20 cellular contexts compared by ENCODE assay signal in genomic region chr2:100628506-100628905, GRCh38.
"Had no signal": no experiment of that assay in that cellular context is flagged by ENCODE, and none has a peak within 500 bp of the region (broad histone marks: within the 10 kb centered on the region; RNA-seq: fewer than 3 reads in every experiment).

No MANE protein-coding gene starts in this region.

- H3K27ac Mint-ChIP-seq: natural killer cell treated with Interleukin-12 subunit alpha and Interleukin-12 subunit beta and Interleukin-15 and Interleukin-18, amount 100 ng/mL, for 72 hours; stimulated activated naive B cell treated with anti-CD40 and anti-IgM and Interleukin-4, amounts not matched to agents 10 μg/mL and 1 μg/mL and 100 μg/mL, for 72 hours had no signal

- H3K4me3 ChIP-seq: gastrocnemius medialis, heart right ventricle, spleen, testis, tibial nerve, upper lobe of right lung had no signal

- ATAC-seq: esophagus mucosa; gastrocnemius medialis; natural killer cell treated with Interleukin-12 subunit alpha and Interleukin-12 subunit beta and Interleukin-15 and Interleukin-18, amount 100 ng/mL, for 72 hours; sciatic nerve; stimulated activated naive B cell treated with anti-CD40 and anti-IgM and Interleukin-4, amounts not matched to agents 10 μg/mL and 1 μg/mL and 100 μg/mL, for 72 hours; stimulated activated naive CD8-positive, alpha-beta T cell treated with anti-CD3 and anti-CD28 coated beads, Interleukin-15, amount 100 ng/mL, for 72 hours; upper lobe of right lung had no signal

- H3K9me3 ChIP-seq: gastrocnemius medialis, heart right ventricle, neutrophil, spleen, testis, tibial nerve, upper lobe of right lung had no signal

- H3K9me3 Mint-ChIP-seq: natural killer cell treated with Interleukin-12 subunit alpha and Interleukin-12 subunit beta and Interleukin-15 and Interleukin-18, amount 100 ng/mL, for 72 hours; stimulated activated naive B cell treated with anti-CD40 and anti-IgM and Interleukin-4, amounts not matched to agents 10 μg/mL and 1 μg/mL and 100 μg/mL, for 72 hours; stimulated activated naive CD8-positive, alpha-beta T cell treated with anti-CD3 and anti-CD28 coated beads, Interleukin-15, amount 100 ng/mL, for 72 hours had no signal

- H3K36me3 ChIP-seq: gastrocnemius medialis, heart right ventricle, neutrophil, spleen, tibial nerve, upper lobe of right lung had no signal

- H3K4me3 Mint-ChIP-seq: natural killer cell treated with Interleukin-12 subunit alpha and Interleukin-12 subunit beta and Interleukin-15 and Interleukin-18, amount 100 ng/mL, for 72 hours; stimulated activated naive B cell treated with anti-CD40 and anti-IgM and Interleukin-4, amounts not matched to agents 10 μg/mL and 1 μg/mL and 100 μg/mL, for 72 hours; stimulated activated naive CD8-positive, alpha-beta T cell treated with anti-CD3 and anti-CD28 coated beads, Interleukin-15, amount 100 ng/mL, for 72 hours had no signal

- H3K4me1 ChIP-seq: gastrocnemius medialis, testis, tibial nerve, upper lobe of right lung had no signal

- H3K4me1 Mint-ChIP-seq: stimulated activated naive B cell treated with anti-CD40 and anti-IgM and Interleukin-4, amounts not matched to agents 10 μg/mL and 1 μg/mL and 100 μg/mL, for 72 hours had no signal

- H3K36me3 Mint-ChIP-seq: natural killer cell treated with Interleukin-12 subunit alpha and Interleukin-12 subunit beta and Interleukin-15 and Interleukin-18, amount 100 ng/mL, for 72 hours; stimulated activated naive B cell treated with anti-CD40 and anti-IgM and Interleukin-4, amounts not matched to agents 10 μg/mL and 1 μg/mL and 100 μg/mL, for 72 hours had no signal

- DNase-seq: effector memory CD4-positive, alpha-beta T cell; gastrocnemius medialis; heart right ventricle; hypothalamus; mammary epithelial cell; midbrain; posterior cingulate gyrus; spleen; stimulated activated CD4-positive, alpha-beta T cell treated with anti-CD3 and anti-CD28 coated beads, Interleukin-15, amount 100 ng/mL, for 24 hours; stimulated activated CD4-positive, alpha-beta T cell treated with anti-CD3 and anti-CD28 coated beads, Interleukin-1b, Interleukin-23, amount 100 ng/mL, for 48 hours; stimulated activated CD4-positive, alpha-beta T cell treated with anti-CD3 and anti-CD28 coated beads, Interleukin-4, amount 100 ng/mL, for 24 hours; stimulated activated naive B cell treated with anti-CD40 and anti-IgM and Interleukin-4, amounts not matched to agents 10 μg/mL and 1 μg/mL and 100 μg/mL, for 72 hours; stimulated activated naive CD8-positive, alpha-beta T cell treated with anti-CD3 and anti-CD28 coated beads, Interleukin-15, amount 100 ng/mL, for 72 hours; testis; upper lobe of right lung had no signal

- H3K27ac ChIP-seq: gastrocnemius medialis, heart right ventricle, neutrophil, spleen, testis, tibial nerve, upper lobe of right lung had no signal

- H3K27me3 ChIP-seq: gastrocnemius medialis, heart right ventricle, neutrophil, testis, tibial nerve, upper lobe of right lung had no signal

- H3K27me3 Mint-ChIP-seq: stimulated activated naive CD8-positive, alpha-beta T cell treated with anti-CD3 and anti-CD28 coated beads, Interleukin-15, amount 100 ng/mL, for 72 hours had no signal
